In genomic region chr1:94974824-94975223, GRCh38 we compare ENCODE assay signal across 13 cellular contexts. TPM values are rescaled to one million over a fixed set of nuclear protein-coding genes. Genes with fewer than 3 reads are reported as not detected.
DNase-seq lines count a peak whose midpoint lies in the region; ATAC-seq and TF ChIP-seq lines count a peak whose summit lies in the region.
"Had no signal": no experiment of that assay in that cellular context is flagged by ENCODE, and none has a peak within 500 bp of the region (broad histone marks: within the 10 kb centered on the region; RNA-seq: fewer than 3 reads in every experiment).

No MANE protein-coding gene starts in this region.

- peak overlapping the region; percentile 67 for H3K9ac ChIP-seq in GM23248
- peak overlapping the region; percentile 68 for H3K9ac ChIP-seq in skeletal muscle satellite cell (ENCODE audit: low read depth, low read length)
- H3K9ac ChIP-seq: KMS-11 had no signal

- H3K36me3 ChIP-seq in GM23248 (ENCODE audit: low read depth), result no peaks in the 10 kb centered on the region
- no peaks in the 10 kb centered on the region for H3K36me3 ChIP-seq in skeletal muscle satellite cell (ENCODE audit: insufficient read depth, low read length)
- no peaks in the 10 kb centered on the region for H3K36me3 ChIP-seq in CD4-positive, alpha-beta memory T cell (ENCODE audit: insufficient read depth, low read length)
- H3K36me3 ChIP-seq in upper lobe of right lung, result no peaks in the 10 kb centered on the region
- H3K36me3 ChIP-seq: HAP-1 had no signal

- peak; percentile 47 for ATAC-seq in SK-N-SH treated with all-trans-retinoic acid at 6 μM for 48 hours
- ATAC-seq in GM19351 (IDR thresholded peaks at IDR 0.05; ENCODE audit: unreplicated experiment), result no peak
- ATAC-seq in upper lobe of right lung, result no peak

- peak overlapping the region; percentile 90 for H3K27ac ChIP-seq in GM23248
- no peak overlapping the region for H3K27ac ChIP-seq in CD4-positive, alpha-beta memory T cell (ENCODE audit: low read depth, low read length)
- H3K27ac ChIP-seq in upper lobe of right lung, result no peak overlapping the region
- H3K27ac ChIP-seq: KMS-11 had no signal

- intact Hi-C loops in CD4-positive, alpha-beta memory T cell (cut with micrococcal nuclease), result no loop called here
- intact Hi-C loops in upper lobe of right lung (cut with DNase I), result no loop called here

- H2AFZ ChIP-seq in GM23248, result peak overlapping the region; percentile 25; the same call in 1 of the 2 replicates

- H3K4me3 Mint-ChIP-seq in CD4-positive, alpha-beta memory T cell, result no peak overlapping the region
- H3K4me3 Mint-ChIP-seq: neural crest cell had no signal

- H3K9me3 Mint-ChIP-seq in CD4-positive, alpha-beta memory T cell, result no peaks in the 10 kb centered on the region

- no peaks in the 10 kb centered on the region for H4K20me1 ChIP-seq in GM23248 (ENCODE audit: insufficient read depth)

- DNase-seq in GM23248 (peak; percentile 96), fibroblast of the aortic adventitia (ENCODE audit: low read depth) (peak; percentile 60), upper lobe of right lung (no peak), COR-L47 (lab: John Stamatoyannopoulos, UW) (no peak)
- no peak for DNase-seq in CD4-positive, alpha-beta memory T cell
- DNase-seq: NCI-H2171, OCI-M1 had no signal

- in situ Hi-C loops in GM23248 (cut with MboI), result no loop called here

- peak overlapping the region; percentile 59 for H3K4me2 ChIP-seq in GM23248 (ENCODE audit: unreplicated experiment)
- H3K4me2 ChIP-seq in skeletal muscle satellite cell (ENCODE audit: low read length), result peak overlapping the region; percentile 30
- H3K4me2 ChIP-seq: KMS-11 had no signal

- H3K27ac Mint-ChIP-seq in CD4-positive, alpha-beta memory T cell, result no peak overlapping the region

- H3K27me3 ChIP-seq in GM23248 (replicated peaks; ENCODE audit: insufficient read depth) (no peaks in the 10 kb centered on the region), skeletal muscle satellite cell (ENCODE audit: control insufficient read depth, insufficient read depth, low read length) (no peaks in the 10 kb centered on the region), upper lobe of right lung (no peaks in the 10 kb centered on the region)
- H3K27me3 ChIP-seq in CD4-positive, alpha-beta memory T cell (ENCODE audit: insufficient read depth, low read length), result no peaks in the 10 kb centered on the region

- no peak for TF ChIP-seq CTCF in fibroblast of the aortic adventitia (IDR thresholded peaks at IDR 0.05; ENCODE audit: insufficient read depth, low read length)
- no peak for TF ChIP-seq CTCF in upper lobe of right lung (IDR thresholded peaks at IDR 0.05)

- H3F3A ChIP-seq in GM23248 (ENCODE audit: insufficient read depth), result peaks cover 34% of the 10 kb centered on the region

- H3K79me2 ChIP-seq in GM23248 (ENCODE audit: insufficient read depth), result no peaks in the 10 kb centered on the region

- 0% methylated on average over 1 of the region's 1 CpG for WGBS in GM23248 (ENCODE audit: low coverage in 1 of 2, low lambda C conversion rate in 2 of 2, missing lambda C conversion rate in 2 of 2), 2 experiments

- no peaks in the 10 kb centered on the region for H3K4me1 Mint-ChIP-seq in CD4-positive, alpha-beta memory T cell

- H3K4me1 ChIP-seq in GM23248 (ENCODE audit: insufficient read depth), result peaks cover 45% of the 10 kb centered on the region
- peaks cover 48% of the 10 kb centered on the region for H3K4me1 ChIP-seq in skeletal muscle satellite cell (ENCODE audit: control insufficient read depth, insufficient read depth, low read length)
- H3K4me1 ChIP-seq in CD4-positive, alpha-beta memory T cell (ENCODE audit: insufficient read depth, low read length), result no peaks in the 10 kb centered on the region
- H3K4me1 ChIP-seq in upper lobe of right lung, result peaks cover 21% of the 10 kb centered on the region

- CTCF ChIA-PET in CD4-positive, alpha-beta memory T cell (lab: Charles Lee; ENCODE audit: partially characterized antibody), result no interaction called here

- H3K4me3 ChIP-seq in GM23248, result peak overlapping the region; percentile 53
- no peak overlapping the region for H3K4me3 ChIP-seq in fibroblast of the aortic adventitia (ENCODE audit: low read depth, low read length)
- H3K4me3 ChIP-seq in skeletal muscle satellite cell (ENCODE audit: low read length), result no peak overlapping the region
- no peak overlapping the region for H3K4me3 ChIP-seq in CD4-positive, alpha-beta memory T cell (ENCODE audit: low read length in 2 of 2)
- no peak overlapping the region for H3K4me3 ChIP-seq in upper lobe of right lung
- H3K4me3 ChIP-seq: HAP-1 had no signal

- H3K9me3 ChIP-seq in GM23248 (ENCODE audit: low read depth), result no peaks in the 10 kb centered on the region
- H3K9me3 ChIP-seq in skeletal muscle satellite cell (replicated peaks; ENCODE audit: low read length), result no peaks in the 10 kb centered on the region
- no peaks in the 10 kb centered on the region for H3K9me3 ChIP-seq in CD4-positive, alpha-beta memory T cell (ENCODE audit: control insufficient read depth in 1 of 2, low read length in 2 of 2)
- H3K9me3 ChIP-seq in upper lobe of right lung, result no peaks in the 10 kb centered on the region
- H3K9me3 ChIP-seq: HAP-1 had no signal

- POLR2A ChIA-PET in CD4-positive, alpha-beta memory T cell (lab: Charles Lee; ENCODE audit: partially characterized antibody), result no interaction called here

- no peaks in the 10 kb centered on the region for H3K9me2 ChIP-seq in GM23248 (ENCODE audit: insufficient read depth)

- H3K36me3 Mint-ChIP-seq in CD4-positive, alpha-beta memory T cell, result no peaks in the 10 kb centered on the region

- no peaks in the 10 kb centered on the region for H3K27me3 Mint-ChIP-seq in CD4-positive, alpha-beta memory T cell

TF ChIP-seq in SK-N-SH treated with all-trans-retinoic acid at 6 μM for 48 hours, 23 proteins besides CTCF, POLR2A, EP300 and RAD21:
- no peak for TF ChIP-seq SNAI2 (CRISPR knock-in tag; IDR thresholded peaks at IDR 0.05)
- TF ChIP-seq BACH2 (CRISPR knock-in tag; IDR thresholded peaks at IDR 0.05; ENCODE audit: borderline replicate concordance), result no peak
- no peak for TF ChIP-seq ZNF8 (CRISPR knock-in tag; IDR thresholded peaks at IDR 0.05)
- no peak for TF ChIP-seq ESRRG (CRISPR knock-in tag; IDR thresholded peaks at IDR 0.05)
- TF ChIP-seq OSR1 (CRISPR knock-in tag; IDR thresholded peaks at IDR 0.05), result no peak
- no peak for TF ChIP-seq ISL1 (CRISPR knock-in tag; IDR thresholded peaks at IDR 0.05)
- TF ChIP-seq ZNF70 (CRISPR knock-in tag; IDR thresholded peaks at IDR 0.05), result no peak
- TF ChIP-seq POU6F1 (CRISPR knock-in tag; IDR thresholded peaks at IDR 0.05; ENCODE audit: borderline replicate concordance, low read depth), result no peak
- no peak for TF ChIP-seq CSRNP3 (CRISPR knock-in tag; IDR thresholded peaks at IDR 0.05)
- no peak for TF ChIP-seq TOX (CRISPR knock-in tag; IDR thresholded peaks at IDR 0.05; ENCODE audit: borderline replicate concordance)
- no peak for TF ChIP-seq TCF4 (CRISPR knock-in tag; IDR thresholded peaks at IDR 0.05; ENCODE audit: borderline replicate concordance)
- TF ChIP-seq, protein P1, sequence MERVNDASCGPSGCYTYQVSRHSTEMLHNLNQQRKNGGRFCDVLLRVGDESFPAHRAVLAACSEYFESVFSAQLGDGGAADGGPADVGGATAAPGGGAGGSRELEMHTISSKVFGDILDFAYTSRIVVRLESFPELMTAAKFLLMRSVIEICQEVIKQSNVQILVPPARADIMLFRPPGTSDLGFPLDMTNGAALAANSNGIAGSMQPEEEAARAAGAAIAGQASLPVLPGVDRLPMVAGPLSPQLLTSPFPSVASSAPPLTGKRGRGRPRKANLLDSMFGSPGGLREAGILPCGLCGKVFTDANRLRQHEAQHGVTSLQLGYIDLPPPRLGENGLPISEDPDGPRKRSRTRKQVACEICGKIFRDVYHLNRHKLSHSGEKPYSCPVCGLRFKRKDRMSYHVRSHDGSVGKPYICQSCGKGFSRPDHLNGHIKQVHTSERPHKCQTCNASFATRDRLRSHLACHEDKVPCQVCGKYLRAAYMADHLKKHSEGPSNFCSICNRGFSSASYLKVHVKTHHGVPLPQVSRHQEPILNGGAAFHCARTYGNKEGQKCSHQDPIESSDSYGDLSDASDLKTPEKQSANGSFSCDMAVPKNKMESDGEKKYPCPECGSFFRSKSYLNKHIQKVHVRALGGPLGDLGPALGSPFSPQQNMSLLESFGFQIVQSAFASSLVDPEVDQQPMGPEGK (CRISPR knock-in tag; IDR thresholded peaks at IDR 0.05; ENCODE audit: borderline replicate concordance), result no peak

RNA-seq across cellular contexts. Expression of gene CNN3, which starts 47.9 kb away (rescaled TPM):
- total RNA-seq in GM23248 (2014; rRNA removed; shearing (Covaris generic)), result 200 and 213 TPM in 2 replicates
- polyA plus RNA-seq in GM23248 (2016; fragmentation: Nextera tagmentation; extraction: Ambion mirVana), result 359 and 365 TPM in 2 replicates
- total RNA-seq in fibroblast of the aortic adventitia (ENCODE audit: low replicate concordance) (211 and 318 TPM in 2 replicates), upper lobe of right lung (215 TPM)
- 103 and 111 TPM in 2 replicates for total RNA-seq in skeletal muscle satellite cell (2012; rRNA removed)
- total RNA-seq in CD4-positive, alpha-beta memory T cell, result 1 to 10 TPM; 2.6 to 3.2 TPM
- 1 to 10 TPM; 1.9 to 2.3 TPM for polyA plus RNA-seq in CD4-positive, alpha-beta memory T cell

Comparison
In these comparisons a context has a peak if more than half of its experiments do, and no peak if none do; other contexts are left out.
1. DNase-seq: peak in GM23248 (single experiment) and fibroblast of the aortic adventitia (single experiment); none in CD4-positive, alpha-beta memory T cell (0 of 5), upper lobe of right lung (single experiment) and COR-L47 (single experiment).
2. RNA of gene CNN3, which starts 47.9 kb away (total RNA-seq): 215 TPM in upper lobe of right lung (single experiment), 200 to 213 TPM in GM23248 and 211 to 318 TPM in fibroblast of the aortic adventitia; 2.6 to 3.2 TPM in CD4-positive, alpha-beta memory T cell; every median in the first group is over 10 times any median in the second.